14 cellular contexts compared by ENCODE assay signal in genomic region chr15:48144889-48145288, GRCh38. TPM values are rescaled to one million over a fixed set of nuclear protein-coding genes. Genes with fewer than 3 reads are reported as not detected.
DNase-seq lines count a peak whose midpoint lies in the region; ATAC-seq and TF ChIP-seq lines count a peak whose summit lies in the region.
"Had no signal": no experiment of that assay in that cellular context is flagged by ENCODE, and none has a peak within 500 bp of the region (broad histone marks: within the 10 kb centered on the region; RNA-seq: fewer than 3 reads in every experiment).

No MANE protein-coding gene starts in this region.

- ATAC-seq in GM19438 (IDR thresholded peaks at IDR 0.05; ENCODE audit: low read depth, unreplicated experiment) = peak; percentile 82
- no peak for ATAC-seq in GM21786 (IDR thresholded peaks at IDR 0.05; ENCODE audit: unreplicated experiment)
- ATAC-seq in upper lobe of left lung (ENCODE audit: low FRiP score in 2 of 2) = no peak
- ATAC-seq in stimulated activated memory B cell treated with anti-CD40 and anti-IgM and Interleukin-4, amounts not matched to agents 10 μg/mL and 1 μg/mL and 100 μg/mL, for 72 hours = no peak

- peaks cover 5% of the 10 kb centered on the region for H3K4me1 ChIP-seq in HUES64 (ENCODE audit: insufficient read depth, low read length)
- H3K4me1 ChIP-seq in upper lobe of left lung = no peaks in the 10 kb centered on the region

- no peak for TF ChIP-seq EP300 in upper lobe of left lung (IDR thresholded peaks at IDR 0.05)

- 95% methylated on average over 1 of the region's 1 CpG for WGBS in HUES64
- WGBS in upper lobe of left lung, 2 donors = 27 to 32% methylated on average over 1 of the region's 1 CpG

- H3K4me1 Mint-ChIP-seq in brain = peaks cover 34% of the 10 kb centered on the region
- peaks cover 11% of the 10 kb centered on the region for H3K4me1 Mint-ChIP-seq in stimulated activated memory B cell treated with anti-CD40 and anti-IgM and Interleukin-4, amounts not matched to agents 10 μg/mL and 1 μg/mL and 100 μg/mL, for 72 hours

- H3K9me3 ChIP-seq in HUES64 (ENCODE audit: insufficient read depth, low read depth, low read length) (no peaks in the 10 kb centered on the region), upper lobe of left lung (no peaks in the 10 kb centered on the region)

- peak overlapping the region in 3 of 5 experiments; percentile 7 to 14 (median 7) for H3K27ac Mint-ChIP-seq in brain
- H3K27ac Mint-ChIP-seq in stimulated activated memory B cell treated with anti-CD40 and anti-IgM and Interleukin-4, amounts not matched to agents 10 μg/mL and 1 μg/mL and 100 μg/mL, for 72 hours = no peak overlapping the region
- H3K27ac Mint-ChIP-seq: dendritic cell treated with granulocyte-macrophage colony-stimulating factor and Interleukin-4, amounts not matched to agents 40 ng/mL and 50 ng/mL, for 4 days had no signal

- no peak overlapping the region for H3K4me3 ChIP-seq in AG10803 (ENCODE audit: low read length)
- H3K4me3 ChIP-seq in HUES64 (ENCODE audit: low read length) = no peak overlapping the region
- H3K4me3 ChIP-seq in upper lobe of left lung = no peak overlapping the region

- H3K36me3 Mint-ChIP-seq in brain = peaks cover 47% of the 10 kb centered on the region
- peaks cover 31% of the 10 kb centered on the region for H3K36me3 Mint-ChIP-seq in stimulated activated memory B cell treated with anti-CD40 and anti-IgM and Interleukin-4, amounts not matched to agents 10 μg/mL and 1 μg/mL and 100 μg/mL, for 72 hours

- TF ChIP-seq POLR2A in upper lobe of left lung (IDR thresholded peaks at IDR 0.05) = no peak

- peaks cover 86% of the 10 kb centered on the region for H3K36me3 ChIP-seq in HUES64 (ENCODE audit: insufficient read depth, low read length)
- H3K36me3 ChIP-seq in upper lobe of left lung = no peaks in the 10 kb centered on the region

- peak; percentile 14 for DNase-seq in AG10803 (ENCODE audit: low read depth)
- no peak for DNase-seq in stimulated activated CD4-positive, alpha-beta T cell treated with anti-CD3 and anti-CD28 coated beads, Interleukin-2, amount 100 ng/mL, for 48 hours
- DNase-seq in upper lobe of left lung = no peak
- DNase-seq: hippocampal formation, NCI-H2081 treated with DMSO at 0.1 percent for 48 hours had no signal

- H3K9ac ChIP-seq in HUES64 (ENCODE audit: low read depth, low read length) = no peak overlapping the region

- no peaks in the 10 kb centered on the region for H3K27me3 Mint-ChIP-seq in brain
- H3K27me3 Mint-ChIP-seq in stimulated activated memory B cell treated with anti-CD40 and anti-IgM and Interleukin-4, amounts not matched to agents 10 μg/mL and 1 μg/mL and 100 μg/mL, for 72 hours = no peaks in the 10 kb centered on the region
- H3K27me3 Mint-ChIP-seq: dendritic cell treated with granulocyte-macrophage colony-stimulating factor and Interleukin-4, amounts not matched to agents 40 ng/mL and 50 ng/mL, for 4 days had no signal

- H3K4me3 Mint-ChIP-seq in brain = peak overlapping the region in 1 of 5 experiments; percentile 33
- no peak overlapping the region for H3K4me3 Mint-ChIP-seq in stimulated activated memory B cell treated with anti-CD40 and anti-IgM and Interleukin-4, amounts not matched to agents 10 μg/mL and 1 μg/mL and 100 μg/mL, for 72 hours
- H3K4me3 Mint-ChIP-seq: dendritic cell treated with granulocyte-macrophage colony-stimulating factor and Interleukin-4, amounts not matched to agents 40 ng/mL and 50 ng/mL, for 4 days had no signal

- TF ChIP-seq CTCF in AG10803 (conservative IDR thresholded peaks at IDR 0.05; ENCODE audit: low read length) (no peak), brain (conservative IDR thresholded peaks at IDR 0.05) (no peak), upper lobe of left lung (IDR thresholded peaks at IDR 0.05) (no peak)

- H3K27me3 ChIP-seq in HUES64 (ENCODE audit: insufficient read depth, low read length) = no peaks in the 10 kb centered on the region
- no peaks in the 10 kb centered on the region for H3K27me3 ChIP-seq in upper lobe of left lung

- H3K9me3 Mint-ChIP-seq in brain = no peaks in the 10 kb centered on the region
- no peaks in the 10 kb centered on the region for H3K9me3 Mint-ChIP-seq in stimulated activated memory B cell treated with anti-CD40 and anti-IgM and Interleukin-4, amounts not matched to agents 10 μg/mL and 1 μg/mL and 100 μg/mL, for 72 hours
- H3K9me3 Mint-ChIP-seq: dendritic cell treated with granulocyte-macrophage colony-stimulating factor and Interleukin-4, amounts not matched to agents 40 ng/mL and 50 ng/mL, for 4 days had no signal

- H3K27ac ChIP-seq in HUES64 (ENCODE audit: low read depth, low read length) (0 out of 2 replicates have a peak overlapping the region, but pooled peaks have one; percentile 20), upper lobe of left lung (no peak overlapping the region)

RNA-seq across cellular contexts. Expression of gene SLC24A5, which starts 24.1 kb away (rescaled TPM):
- polyA plus RNA-seq in HUES64 (2013, experiment 1 of 2) = not detected
- polyA plus RNA-seq in HUES64 (2013, experiment 2 of 2) = not detected
- polyA plus RNA-seq in brain (ENCODE audit: insufficient read depth, low read depth, low replicate concordance) = not detected
- under 1 TPM in 1 of 6 donors, not detected in 5; 0.83 TPM for total RNA-seq in upper lobe of left lung
- total RNA-seq: A673, Daoy, myocyte had no signal

RNA-seq across cellular contexts. Expression of gene MYEF2, which starts 33.2 kb away (rescaled TPM):
- 51.7 TPM for polyA plus RNA-seq in HUES64 (2013, experiment 1 of 2)
- 70.4 TPM for polyA plus RNA-seq in HUES64 (2013, experiment 2 of 2)
- 39.3 TPM for polyA plus RNA-seq in brain (ENCODE audit: insufficient read depth, low read depth, low replicate concordance)
- 10 to 100 TPM; 12.6 to 44.0 (median 28.0) TPM for total RNA-seq in upper lobe of left lung

RNA-seq across cellular contexts. Expression of gene CTXN2, which starts 46.6 kb away (rescaled TPM):
- polyA plus RNA-seq in HUES64 (2013, experiment 1 of 2) = 0.15 TPM
- not detected for polyA plus RNA-seq in HUES64 (2013, experiment 2 of 2)
- polyA plus RNA-seq in brain (ENCODE audit: insufficient read depth, low read depth, low replicate concordance) = 0.90 TPM
- total RNA-seq in upper lobe of left lung = not detected
- total RNA-seq: A673, Daoy, myocyte had no signal
